In genomic region chr2:42809131-42809875, GRCh38 we compare ENCODE assay signal across 8 cellular contexts. TPM values are rescaled to one million over a fixed set of nuclear protein-coding genes. Genes with fewer than 3 reads are reported as not detected.
A peak's percentile ranks its signal among the peaks of the same experiment; 100 is the strongest.
DNase-seq lines count a peak whose midpoint lies in the region; ATAC-seq and TF ChIP-seq lines count a peak whose summit lies in the region.

No MANE protein-coding gene starts in this region.

- H3K4me1 ChIP-seq in OCI-LY7 (ENCODE audit: insufficient read depth, low read length, poor library complexity, severe bottlenecking): peaks cover 15% of the 10 kb centered on the region

- H3K4me3 ChIP-seq in OCI-LY7 (ENCODE audit: low read depth, low read length, poor library complexity, severe bottlenecking): peak overlapping the region; percentile 67

- H3K36me3 Mint-ChIP-seq in activated naive CD4-positive, alpha-beta T cell treated with anti-CD3 and anti-CD28 coated beads, Interleukin-2, amount 10 ng/mL, durations not matched to agents 7 days and 5 days: no peaks in the 10 kb centered on the region
- H3K36me3 Mint-ChIP-seq in naive B cell: peaks cover 0 to 6% of the 10 kb centered on the region in 2 donors

- no peaks in the 10 kb centered on the region for H3K9me3 ChIP-seq in OCI-LY7 (ENCODE audit: low read length)

- intact Hi-C loops in OCI-LY7 (cut with micrococcal nuclease; ENCODE audit: unreplicated experiment): no loop called here

- peak overlapping the region; percentile 89 for H2AFZ ChIP-seq in OCI-LY7 (ENCODE audit: low read length)

- peak overlapping the region; percentile 70 for H3K27ac ChIP-seq in OCI-LY7 (ENCODE audit: low read depth, low read length, poor library complexity, severe bottlenecking)

- POLR2A ChIA-PET in OCI-LY7 (lab: Charles Lee): interaction anchor here (0.6 to 1.8 kb wide), 2 partner anchors 15 to 177 kb away, joined by 4 to 6 read pairs; no protein-coding TSS in a partner anchor

- H3K4me2 ChIP-seq in OCI-LY7 (ENCODE audit: low read length): peak overlapping the region; percentile 83

- no peak; the same call in 1 of the 2 replicates for TF ChIP-seq CTCF in OCI-LY7 (conservative IDR thresholded peaks at IDR 0.05; ENCODE audit: low read length)

- no peaks in the 10 kb centered on the region for H3K36me3 ChIP-seq in OCI-LY7 (ENCODE audit: insufficient read depth, low read length)

- H3K9me3 Mint-ChIP-seq in activated naive CD4-positive, alpha-beta T cell treated with anti-CD3 and anti-CD28 coated beads, Interleukin-2, amount 10 ng/mL, durations not matched to agents 7 days and 5 days: no peaks in the 10 kb centered on the region
- H3K9me3 Mint-ChIP-seq in naive B cell: peaks cover 0 to 2% (median 0%) of the 10 kb centered on the region in 7 donors

- ATAC-seq in naive B cell (ENCODE audit: low read depth in 2 of 2) (no peak), HG03196 (IDR thresholded peaks at IDR 0.05; ENCODE audit: unreplicated experiment) (no peak), HG03457 (IDR thresholded peaks at IDR 0.05; ENCODE audit: unreplicated experiment) (no peak)

- DNase-seq in activated naive CD4-positive, alpha-beta T cell treated with anti-CD3 and anti-CD28 coated beads, Interleukin-2, amount 10 ng/mL, durations not matched to agents 7 days and 5 days: no peak
- no peak for DNase-seq in activated naive CD4-positive, alpha-beta T cell (lab: John Stamatoyannopoulos, UW)
- peak; percentile 29 for DNase-seq in OCI-LY7 (ENCODE audit: low spot score)
- peak; percentile 84 for DNase-seq in dermis blood vessel endothelial cell
- DNase-seq in naive B cell: no peak
- DNase-seq in middle frontal gyrus (ENCODE audit: extremely low spot score, low spot score): no peak

- H3K9me2 ChIP-seq in OCI-LY7 (ENCODE audit: insufficient read depth, low read length): no peaks in the 10 kb centered on the region

- peak overlapping the region; percentile 74 for H3K4me3 Mint-ChIP-seq in activated naive CD4-positive, alpha-beta T cell treated with anti-CD3 and anti-CD28 coated beads, Interleukin-2, amount 10 ng/mL, durations not matched to agents 7 days and 5 days
- peak overlapping the region; percentile 67 to 99 (median 86) for H3K4me3 Mint-ChIP-seq in naive B cell

- peak overlapping the region; percentile 91 for H3K27ac Mint-ChIP-seq in activated naive CD4-positive, alpha-beta T cell treated with anti-CD3 and anti-CD28 coated beads, Interleukin-2, amount 10 ng/mL, durations not matched to agents 7 days and 5 days
- peak overlapping the region; percentile 45 to 100 (median 88) for H3K27ac Mint-ChIP-seq in naive B cell

- CTCF ChIA-PET in activated naive CD4-positive, alpha-beta T cell treated with anti-CD3 and anti-CD28 coated beads, Interleukin-2, amount 10 ng/mL, durations not matched to agents 7 days and 5 days (lab: Charles Lee): interaction anchor here (1.2 to 2.0 kb wide), 2 partner anchors 8 to 314 kb away, joined by 4 to 7 read pairs; no protein-coding TSS in a partner anchor
- CTCF ChIA-PET in OCI-LY7 (lab: Charles Lee; ENCODE audit: unreplicated experiment): no interaction called here

- no peaks in the 10 kb centered on the region for H4K20me1 ChIP-seq in OCI-LY7 (ENCODE audit: insufficient read depth, low read length)

- no peaks in the 10 kb centered on the region for H3K79me2 ChIP-seq in OCI-LY7 (ENCODE audit: insufficient read depth, low read depth, low read length)

- H3K27me3 Mint-ChIP-seq in activated naive CD4-positive, alpha-beta T cell treated with anti-CD3 and anti-CD28 coated beads, Interleukin-2, amount 10 ng/mL, durations not matched to agents 7 days and 5 days: peaks cover 43% of the 10 kb centered on the region
- H3K27me3 Mint-ChIP-seq in naive B cell: no peaks in the 10 kb centered on the region

- H3K4me1 Mint-ChIP-seq in activated naive CD4-positive, alpha-beta T cell treated with anti-CD3 and anti-CD28 coated beads, Interleukin-2, amount 10 ng/mL, durations not matched to agents 7 days and 5 days: peaks cover 26% of the 10 kb centered on the region
- H3K4me1 Mint-ChIP-seq in naive B cell: peaks cover 13 to 17% (median 16%) of the 10 kb centered on the region in 3 donors

- TSS peak; percentile 78 for BruUV-seq in OCI-LY7 (replicated peaks; lab: Mats Ljungman, UMichigan)

RNA-seq across cellular contexts. Expression of gene HAAO, which starts 16.9 kb away (rescaled TPM):
- total RNA-seq in OCI-LY7 (2014; rRNA removed; shearing (Covaris generic)): not detected in 2 replicates
- total RNA-seq in OCI-LY7 (2022) (not detected in 2 replicates), dermis blood vessel endothelial cell (not detected in 2 replicates)
- polyA plus RNA-seq in naive B cell (ENCODE audit: low read depth in 6 of 6): 1 to 10 TPM in 5 of 6 donors, not detected in 1; 3.0 to 6.7 (median 5.2) TPM

RNA-seq across cellular contexts. Expression of gene OXER1, which starts 45.4 kb away (rescaled TPM):
- total RNA-seq in OCI-LY7 (2014; rRNA removed; shearing (Covaris generic)): not detected in 2 replicates
- total RNA-seq in OCI-LY7 (2022) (not detected in 2 replicates), dermis blood vessel endothelial cell (not detected in 2 replicates)
- 1 to 10 TPM in 2 of 6 donors, under 1 TPM in 3, not detected in 1; 0.52 to 1.8 (median 0.78) TPM for polyA plus RNA-seq in naive B cell (ENCODE audit: low read depth in 6 of 6)

Comparison
In these comparisons a context has a peak if more than half of its experiments do, and no peak if none do; other contexts are left out.
1. DNase-seq: peak in OCI-LY7 (single experiment) and dermis blood vessel endothelial cell (single experiment); none in activated naive CD4-positive, alpha-beta T cell treated with anti-CD3 and anti-CD28 coated beads, Interleukin-2, amount 10 ng/mL, durations not matched to agents 7 days and 5 days (single experiment), activated naive CD4-positive, alpha-beta T cell (0 of 4), naive B cell (single experiment) and middle frontal gyrus (single experiment).